ENCODE assay signal across 12 cellular contexts in genomic region chr7:4929005-4929404, GRCh38. TPM values are rescaled to one million over a fixed set of nuclear protein-coding genes. Genes with fewer than 3 reads are reported as not detected.
"Had no signal": no experiment of that assay in that cellular context is flagged by ENCODE, and none has a peak within 500 bp of the region (broad histone marks: within the 10 kb centered on the region; RNA-seq: fewer than 3 reads in every experiment).

No MANE protein-coding gene starts in this region.

- H3K27ac ChIP-seq: KMS-11 had no signal

- H3K9me3 Mint-ChIP-seq: GM23338, HFFc6 had no signal

- H3K9me3 ChIP-seq: HAP-1 had no signal

- H3K4me1 ChIP-seq: HAP-1 had no signal

- ATAC-seq: GM23338, HCT116 had no signal

- H3K36me3 Mint-ChIP-seq: IgD-negative memory B cell had no signal

- H3K4me2 ChIP-seq: GM23338, KMS-11 had no signal

- DNase-seq: HFFc6, Karpas-422, KBM-7 had no signal

- H3K9ac ChIP-seq: KMS-11 had no signal

- H3K27ac Mint-ChIP-seq: GM23338, HFFc6, IgD-negative memory B cell had no signal

- H3K4me3 ChIP-seq: GM23338, HAP-1 had no signal

- FAIRE-seq: H1, H54, HTR-8/SVneo had no signal

- H3K4me3 Mint-ChIP-seq: GM23338, HFFc6, IgD-negative memory B cell had no signal

- H3K4me1 Mint-ChIP-seq: GM23338, IgD-negative memory B cell had no signal

- H2AFZ ChIP-seq: GM23338 had no signal

- H3K36me3 ChIP-seq: HAP-1 had no signal

RNA-seq across cellular contexts. Expression of gene MMD2, which starts 30.0 kb away (rescaled TPM):
- total RNA-seq: H1, HFFc6, HT-29 had no signal
- polyA plus RNA-seq: IgD-negative memory B cell had no signal

RNA-seq across cellular contexts. Expression of gene RADIL, which starts 45.5 kb away (rescaled TPM):
- total RNA-seq: HT-29 had no signal
- polyA plus RNA-seq: IgD-negative memory B cell had no signal
